In genomic region chr6:43520097-43520496, GRCh38 we compare ENCODE assay signal across 18 cellular contexts. TPM values are rescaled to one million over a fixed set of nuclear protein-coding genes. Genes with fewer than 3 reads are reported as not detected.
A peak's percentile ranks its signal among the peaks of the same experiment; 100 is the strongest.
DNase-seq lines count a peak whose midpoint lies in the region; ATAC-seq, FAIRE-seq and TF ChIP-seq lines count a peak whose summit lies in the region.
"Had no signal": no experiment of that assay in that cellular context is flagged by ENCODE, and none has a peak within 500 bp of the region (broad histone marks: within the 10 kb centered on the region; RNA-seq: fewer than 3 reads in every experiment).

No MANE protein-coding gene starts in this region.

- H3K4me1 Mint-ChIP-seq in activated T-cell treated with anti-CD3 and anti-CD28 coated beads, Interleukin-2, amount 50 U/mL, for 24 hours (ENCODE audit: low read depth): peaks cover 15% of the 10 kb centered on the region
- peaks cover 18% of the 10 kb centered on the region for H3K4me1 Mint-ChIP-seq in activated T-cell treated with anti-CD3 and anti-CD28 coated beads, Interleukin-2, amount 50 U/mL, for 4 hours (ENCODE audit: low read depth)

- H3K4me1 ChIP-seq in GM12878 (ENCODE audit: control insufficient read depth, insufficient read depth, low read length): peaks cover 6% of the 10 kb centered on the region
- H3K4me1 ChIP-seq: BE2C had no signal

- no peaks in the 10 kb centered on the region for H3K27me3 ChIP-seq in GM12878 (replicated peaks in 1 of 2; ENCODE audit: control insufficient read depth in 2 of 2, insufficient read depth in 2 of 2, low read length in 1 of 2)
- H3K27me3 ChIP-seq: BE2C had no signal

- no peak overlapping the region for H3K4me3 Mint-ChIP-seq in activated T-cell treated with anti-CD3 and anti-CD28 coated beads, Interleukin-2, amount 50 U/mL, for 24 hours
- H3K4me3 Mint-ChIP-seq in activated T-cell treated with anti-CD3 and anti-CD28 coated beads, Interleukin-2, amount 50 U/mL, for 4 hours: no peak overlapping the region

- CTCF ChIA-PET in GM12878 (lab: Yijun Ruan, JAX): interaction anchor here (0.6 to 2.0 kb wide), 2 partner anchors 13 to 134 kb away, joined by 3 to 5 read pairs; no protein-coding TSS in a partner anchor

- no peak for TF ChIP-seq EP300 in GM12878 (IDR thresholded peaks at IDR 0.05; ENCODE audit: borderline replicate concordance in 1 of 2, control insufficient read depth in 1 of 2, low read depth in 2 of 2, low read length in 2 of 2)

- BruUV-seq in GM12878 (replicated peaks; lab: Mats Ljungman, UMichigan): no TSS peak

- peaks cover 9% of the 10 kb centered on the region for H3K36me3 Mint-ChIP-seq in activated T-cell treated with anti-CD3 and anti-CD28 coated beads, Interleukin-2, amount 50 U/mL, for 24 hours (ENCODE audit: low read depth)
- peaks cover 32% of the 10 kb centered on the region for H3K36me3 Mint-ChIP-seq in activated T-cell treated with anti-CD3 and anti-CD28 coated beads, Interleukin-2, amount 50 U/mL, for 4 hours (ENCODE audit: insufficient read depth)

- no peak for DNase-seq in activated T-cell treated with anti-CD3 and anti-CD28 coated beads, Interleukin-2, amount 50 U/mL, for 24 hours
- DNase-seq in activated T-cell treated with anti-CD3 and anti-CD28 coated beads, Interleukin-2, amount 50 U/mL, for 4 hours: no peak
- DNase-seq in GM12892 (ENCODE audit: insufficient read length): no peak
- DNase-seq in GM12878 (ENCODE audit: low read depth, low spot score): no peak
- no peak for DNase-seq in NCI-H510A (lab: John Stamatoyannopoulos, UW)
- DNase-seq: BE2C; CD4-positive, CD25-positive, alpha-beta regulatory T cell; COR-L47; DMS 273 treated with DMSO at 0.1 percent for 48 hours; DND-41; KBM-7; MV-4-11; NCI-H1694 treated with DMSO at 0.1 percent for 48 hours; NCI-H774; SHP77 had no signal

- ATAC-seq in activated T-cell treated with anti-CD3 and anti-CD28 coated beads, Interleukin-2, amount 50 U/mL, for 4 hours: no peak
- no peak for ATAC-seq in GM12878
- ATAC-seq in HG02610 (IDR thresholded peaks at IDR 0.05; ENCODE audit: unreplicated experiment): no peak

- intact Hi-C loops in GM12878 (cut with micrococcal nuclease; ENCODE audit: unreplicated experiment): no loop called here

- WGBS in GM12878 (ENCODE audit: insufficient coverage, insufficient replicate concordance, low lambda C conversion rate, missing lambda C conversion rate): 95% methylated on average over 8 of the region's 8 CpGs

- no peak for TF ChIP-seq CTCF in GM12878 (IDR thresholded peaks at IDR 0.05 in 2 of 3, conservative IDR thresholded peaks at IDR 0.05 in 1 of 3; ENCODE audit: control insufficient read depth in 2 of 3, extremely low read depth in 1 of 3, insufficient read depth in 1 of 3, low read depth in 3 of 3, low read length in 3 of 3)

- no peak for TF ChIP-seq RAD21 in GM12878 (IDR thresholded peaks at IDR 0.05; ENCODE audit: insufficient read depth, low read depth, low read length)

- in situ Hi-C loops in GM12878 (cut with MboI): no loop called here

- H3K9me3 ChIP-seq in GM12878 (replicated peaks; ENCODE audit: control insufficient read depth, insufficient read depth, low read length): no peaks in the 10 kb centered on the region
- H3K9me3 ChIP-seq: BE2C, HAP-1 had no signal

- SMC1A ChIA-PET in GM12878 (lab: Charles Lee; ENCODE audit: uncharacterized antibody, unreplicated experiment): interaction anchor here (0.6 to 1.1 kb wide), 2 partner anchors 51 to 422 kb away, joined by 3 read pairs; no protein-coding TSS in a partner anchor

- no peak overlapping the region for H3K9ac ChIP-seq in GM12878 (ENCODE audit: control insufficient read depth, insufficient read depth, low read length)

- H3K27ac ChIP-seq in GM12878 (ENCODE audit: control insufficient read depth, insufficient read depth): no peak overlapping the region
- H3K27ac ChIP-seq: SK-N-MC had no signal

- RAD21 ChIA-PET in GM12878 (lab: Charles Lee; ENCODE audit: unreplicated experiment): no interaction called here

- TF ChIP-seq POLR2A in GM12892 (IDR thresholded peaks at IDR 0.05; ENCODE audit: low read depth, low read length) (peak; percentile 38; the same call in 1 of the 2 replicates), GM12878 (IDR thresholded peaks at IDR 0.05; ENCODE audit: low read depth, low read length) (peak; percentile 62)

- no peaks in the 10 kb centered on the region for H4K20me1 ChIP-seq in GM12878 (ENCODE audit: control insufficient read depth, insufficient read depth)

- no peak overlapping the region for H3K4me3 ChIP-seq in GM12878
- H3K4me3 ChIP-seq: HAP-1, SK-N-MC had no signal

- no peak overlapping the region for H2AFZ ChIP-seq in GM12878 (ENCODE audit: control insufficient read depth, low read depth, low read length)

- no peaks in the 10 kb centered on the region for H3K9me3 Mint-ChIP-seq in activated T-cell treated with anti-CD3 and anti-CD28 coated beads, Interleukin-2, amount 50 U/mL, for 24 hours
- no peaks in the 10 kb centered on the region for H3K9me3 Mint-ChIP-seq in activated T-cell treated with anti-CD3 and anti-CD28 coated beads, Interleukin-2, amount 50 U/mL, for 4 hours
- H3K9me3 Mint-ChIP-seq: CD4-positive, CD25-positive, alpha-beta regulatory T cell had no signal

- H3K27me3 Mint-ChIP-seq in activated T-cell treated with anti-CD3 and anti-CD28 coated beads, Interleukin-2, amount 50 U/mL, for 24 hours: no peaks in the 10 kb centered on the region
- no peaks in the 10 kb centered on the region for H3K27me3 Mint-ChIP-seq in activated T-cell treated with anti-CD3 and anti-CD28 coated beads, Interleukin-2, amount 50 U/mL, for 4 hours (ENCODE audit: low read depth)
- H3K27me3 Mint-ChIP-seq: CD4-positive, CD25-positive, alpha-beta regulatory T cell had no signal

- peak overlapping the region; percentile 82 for H3K27ac Mint-ChIP-seq in activated T-cell treated with anti-CD3 and anti-CD28 coated beads, Interleukin-2, amount 50 U/mL, for 24 hours

- peaks cover 25 to 30% of the 10 kb centered on the region in 2 experiments for H3K36me3 ChIP-seq in GM12878 (ENCODE audit: control insufficient read depth in 2 of 2, insufficient read depth in 2 of 2, low read length in 1 of 2)

- no peak for FAIRE-seq in GM12892 (lab: Jason Lieb, UNC)
- FAIRE-seq in GM12878 (lab: Jason Lieb, UNC): no peak

- H3K4me2 ChIP-seq in GM12878 (ENCODE audit: control insufficient read depth, insufficient read depth): no peak overlapping the region

- H3K79me2 ChIP-seq in GM12878 (ENCODE audit: control insufficient read depth, insufficient read depth, low read length): peaks cover 40% of the 10 kb centered on the region

- POLR2A ChIA-PET in GM12878 (lab: Charles Lee): interaction anchor here (2.8 kb wide), 1 partner anchor 11 kb away, joined by 7 read pairs; no protein-coding TSS in a partner anchor

RNA-seq across cellular contexts. Expression of gene POLR1C, which starts 3.2 kb away (rescaled TPM):
- total RNA-seq in activated T-cell treated with anti-CD3 and anti-CD28 coated beads, Interleukin-2, amount 50 U/mL, for 4 hours: 100 to 1,000 TPM; 192 to 231 (median 200) TPM
- polyA plus RNA-seq in GM12892 (2012; ENCODE audit: missing spikeins): 56.8 TPM
- 64.7 and 70.1 TPM in 2 replicates for total RNA-seq in GM12878 (2013; cell fraction: nucleolus; rRNA removed)
- 40.0 and 42.8 TPM in 2 replicates for total RNA-seq in GM12878 (2014; rRNA removed)
- total RNA-seq in GM12878 (2014; rRNA removed; fragmentation: Illumina TruSeq; extraction: Trizol): 39.0 and 40.7 TPM in 2 replicates
- 48.9 and 51.2 TPM in 2 replicates for total RNA-seq in GM12878 (2021)
- polyA plus RNA-seq in GM12878 (2011; ENCODE audit: low read depth): 46.5 TPM
- 93.5 and 108 TPM in 2 replicates for polyA plus RNA-seq in GM12878 (2011; rRNA removed)
- 73.3 and 83.3 TPM in 2 replicates for polyA plus RNA-seq in GM12878 (2011; cell fraction: cytosol; rRNA removed)
- 116 and 136 TPM in 2 replicates for polyA plus RNA-seq in GM12878 (2011; cell fraction: nucleus; rRNA removed)
- 43.7 and 55.9 TPM in 2 replicates for polyA plus RNA-seq in GM12878 (2012)
- 63.9 and 96.9 TPM in 2 replicates for polyA plus RNA-seq in GM12878 (2014; fragmentation: Illumina TruSeq; extraction: Trizol)
- 100 to 1,000 TPM; 164 to 180 TPM for polyA plus RNA-seq in GM12878 (2014; fragmentation: Nextera tagmentation; extraction: Ambion mirVana)
- 51.2 and 53.9 TPM in 2 replicates for polyA plus RNA-seq in GM12878 (2014; rRNA removed)
- polyA plus RNA-seq in GM12878 (2016; fragmentation: Nextera tagmentation; extraction: Ambion mirVana): 10 to 100 TPM; 68.5 to 72.1 TPM
- polyA minus RNA-seq in GM12878 (2011; rRNA and poly(A)+ RNA removed): 63.9 and 89.8 TPM in 2 replicates
- polyA minus RNA-seq in GM12878 (2011; cell fraction: cytosol; rRNA and poly(A)+ RNA removed): 14.0 and 19.0 TPM in 2 replicates
- 19.8 and 20.5 TPM in 2 replicates for polyA minus RNA-seq in GM12878 (2011; cell fraction: nucleus; rRNA and poly(A)+ RNA removed)

RNA-seq across cellular contexts. Expression of gene YIPF3, which starts 3.4 kb away (rescaled TPM):
- total RNA-seq in activated T-cell treated with anti-CD3 and anti-CD28 coated beads, Interleukin-2, amount 50 U/mL, for 4 hours: 10 to 100 TPM; 33.3 to 40.9 (median 35.4) TPM
- polyA plus RNA-seq in GM12892 (2012; ENCODE audit: missing spikeins): 32.9 TPM
- 44.9 and 46.2 TPM in 2 replicates for total RNA-seq in GM12878 (2013; cell fraction: nucleolus; rRNA removed)
- total RNA-seq in GM12878 (2014; rRNA removed) (45.0 and 46.5 TPM in 2 replicates), GM12878 (2014; rRNA removed; fragmentation: Illumina TruSeq; extraction: Trizol) (20.2 and 20.5 TPM in 2 replicates), GM12878 (2021) (43.0 and 47.6 TPM in 2 replicates)
- polyA plus RNA-seq in GM12878 (2011; ENCODE audit: low read depth): 29.7 TPM
- polyA plus RNA-seq in GM12878 (2011; rRNA removed) (38.2 and 88.8 TPM in 2 replicates), GM12878 (2014; fragmentation: Illumina TruSeq; extraction: Trizol) (33.5 and 42.4 TPM in 2 replicates), GM12878 (2014; fragmentation: Nextera tagmentation; extraction: Ambion mirVana) (10 to 100 TPM; 25.0 to 29.8 TPM), GM12878 (2014; rRNA removed) (36.6 and 44.3 TPM in 2 replicates), GM12878 (2016; fragmentation: Nextera tagmentation; extraction: Ambion mirVana) (10 to 100 TPM; 60.4 TPM)
- polyA plus RNA-seq in GM12878 (2011; cell fraction: cytosol; rRNA removed): 59.6 and 67.2 TPM in 2 replicates
- polyA plus RNA-seq in GM12878 (2011; cell fraction: nucleus; rRNA removed): 129 and 158 TPM in 2 replicates
- polyA plus RNA-seq in GM12878 (2012): 48.1 and 48.5 TPM in 2 replicates
- 80.2 and 138 TPM in 2 replicates for polyA minus RNA-seq in GM12878 (2011; rRNA and poly(A)+ RNA removed)
- polyA minus RNA-seq in GM12878 (2011; cell fraction: cytosol; rRNA and poly(A)+ RNA removed): 14.8 and 20.0 TPM in 2 replicates
- polyA minus RNA-seq in GM12878 (2011; cell fraction: nucleus; rRNA and poly(A)+ RNA removed): 35.5 and 44.6 TPM in 2 replicates

RNA-seq across cellular contexts. Expression of gene LRRC73, which starts 10.0 kb away (rescaled TPM):
- total RNA-seq in activated T-cell treated with anti-CD3 and anti-CD28 coated beads, Interleukin-2, amount 50 U/mL, for 4 hours: under 1 TPM; 0.16 to 0.47 (median 0.20) TPM
- polyA plus RNA-seq in GM12892 (2012; ENCODE audit: missing spikeins): not detected
- total RNA-seq in GM12878 (2013; cell fraction: nucleolus; rRNA removed): 0.23 and 0.51 TPM in 2 replicates
- total RNA-seq in GM12878 (2014; rRNA removed) (not detected in 2 replicates), GM12878 (2014; rRNA removed; fragmentation: Illumina TruSeq; extraction: Trizol) (not detected in 2 replicates), GM12878 (2021) (0.13 and 0.19 TPM in 2 replicates)
- polyA plus RNA-seq in GM12878 (2011; ENCODE audit: low read depth): not detected
- polyA plus RNA-seq in GM12878 (2011; rRNA removed) (not detected in 2 replicates), GM12878 (2014; fragmentation: Illumina TruSeq; extraction: Trizol) (not detected in 2 replicates), GM12878 (2014; fragmentation: Nextera tagmentation; extraction: Ambion mirVana) (not detected), GM12878 (2014; rRNA removed) (0.09 TPM in 1 of 2 replicates, not detected in the other), GM12878 (2016; fragmentation: Nextera tagmentation; extraction: Ambion mirVana) (not detected)
- polyA plus RNA-seq in GM12878 (2011; cell fraction: cytosol; rRNA removed): 0.03 TPM in 2 replicates
- 0.09 and 0.15 TPM in 2 replicates for polyA plus RNA-seq in GM12878 (2011; cell fraction: nucleus; rRNA removed)
- not detected in 2 replicates for polyA plus RNA-seq in GM12878 (2012)
- polyA minus RNA-seq in GM12878 (2011; rRNA and poly(A)+ RNA removed): 0.15 TPM in 1 of 2 replicates, not detected in the other
- polyA minus RNA-seq in GM12878 (2011; cell fraction: cytosol; rRNA and poly(A)+ RNA removed): not detected in 2 replicates
- polyA minus RNA-seq in GM12878 (2011; cell fraction: nucleus; rRNA and poly(A)+ RNA removed): 0.60 and 0.86 TPM in 2 replicates
- polyA plus RNA-seq: CD4-positive, CD25-positive, alpha-beta regulatory T cell had no signal

RNA-seq across cellular contexts. Expression of gene TJAP1, which starts 42.7 kb away (rescaled TPM):
- total RNA-seq in activated T-cell treated with anti-CD3 and anti-CD28 coated beads, Interleukin-2, amount 50 U/mL, for 4 hours: 10 to 100 TPM; 45.5 to 52.8 (median 46.2) TPM
- 9.2 TPM for polyA plus RNA-seq in GM12892 (2012; ENCODE audit: missing spikeins)
- 21.5 and 21.7 TPM in 2 replicates for total RNA-seq in GM12878 (2013; cell fraction: nucleolus; rRNA removed)
- total RNA-seq in GM12878 (2014; rRNA removed) (13.6 and 15.8 TPM in 2 replicates), GM12878 (2014; rRNA removed; fragmentation: Illumina TruSeq; extraction: Trizol) (6.2 and 8.1 TPM in 2 replicates), GM12878 (2021) (22.6 and 26.5 TPM in 2 replicates)
- polyA plus RNA-seq in GM12878 (2011; ENCODE audit: low read depth): 9.2 TPM
- polyA plus RNA-seq in GM12878 (2011; rRNA removed) (10.8 and 18.0 TPM in 2 replicates), GM12878 (2014; fragmentation: Illumina TruSeq; extraction: Trizol) (7.0 and 13.9 TPM in 2 replicates), GM12878 (2014; fragmentation: Nextera tagmentation; extraction: Ambion mirVana) (under 1 TPM; 0.11 to 0.42 TPM), GM12878 (2014; rRNA removed) (18.9 and 23.9 TPM in 2 replicates), GM12878 (2016; fragmentation: Nextera tagmentation; extraction: Ambion mirVana) (10 to 100 TPM; 10.0 to 11.7 TPM)
- polyA plus RNA-seq in GM12878 (2011; cell fraction: cytosol; rRNA removed): 16.8 and 18.8 TPM in 2 replicates
- 70.5 and 83.5 TPM in 2 replicates for polyA plus RNA-seq in GM12878 (2011; cell fraction: nucleus; rRNA removed)
- polyA plus RNA-seq in GM12878 (2012): 14.3 and 17.2 TPM in 2 replicates
- polyA minus RNA-seq in GM12878 (2011; rRNA and poly(A)+ RNA removed): 9.9 and 12.4 TPM in 2 replicates
- 3.2 and 6.5 TPM in 2 replicates for polyA minus RNA-seq in GM12878 (2011; cell fraction: cytosol; rRNA and poly(A)+ RNA removed)
- polyA minus RNA-seq in GM12878 (2011; cell fraction: nucleus; rRNA and poly(A)+ RNA removed): 10.3 and 15.7 TPM in 2 replicates

RNA-seq across cellular contexts. Expression of gene XPO5, which starts 55.7 kb away (rescaled TPM):
- 100 to 1,000 TPM; 116 to 140 (median 120) TPM for total RNA-seq in activated T-cell treated with anti-CD3 and anti-CD28 coated beads, Interleukin-2, amount 50 U/mL, for 4 hours
- 26.0 TPM for polyA plus RNA-seq in GM12892 (2012; ENCODE audit: missing spikeins)
- 100 and 112 TPM in 2 replicates for total RNA-seq in GM12878 (2013; cell fraction: nucleolus; rRNA removed)
- total RNA-seq in GM12878 (2014; rRNA removed) (42.1 and 55.9 TPM in 2 replicates), GM12878 (2014; rRNA removed; fragmentation: Illumina TruSeq; extraction: Trizol) (33.3 and 34.3 TPM in 2 replicates), GM12878 (2021) (56.9 and 76.0 TPM in 2 replicates)
- 25.1 TPM for polyA plus RNA-seq in GM12878 (2011; ENCODE audit: low read depth)
- polyA plus RNA-seq in GM12878 (2011; rRNA removed) (56.8 and 68.5 TPM in 2 replicates), GM12878 (2014; fragmentation: Illumina TruSeq; extraction: Trizol) (40.2 and 48.0 TPM in 2 replicates), GM12878 (2014; fragmentation: Nextera tagmentation; extraction: Ambion mirVana) (10 to 100 TPM; 11.3 to 21.7 TPM), GM12878 (2014; rRNA removed) (41.0 and 41.1 TPM in 2 replicates), GM12878 (2016; fragmentation: Nextera tagmentation; extraction: Ambion mirVana) (10 to 100 TPM; 38.2 to 49.6 TPM)
- 59.5 and 68.4 TPM in 2 replicates for polyA plus RNA-seq in GM12878 (2011; cell fraction: cytosol; rRNA removed)
- polyA plus RNA-seq in GM12878 (2011; cell fraction: nucleus; rRNA removed): 79.3 and 85.6 TPM in 2 replicates
- 22.9 and 24.5 TPM in 2 replicates for polyA plus RNA-seq in GM12878 (2012)
- polyA minus RNA-seq in GM12878 (2011; rRNA and poly(A)+ RNA removed): 68.9 and 82.4 TPM in 2 replicates
- 20.8 and 31.5 TPM in 2 replicates for polyA minus RNA-seq in GM12878 (2011; cell fraction: cytosol; rRNA and poly(A)+ RNA removed)
- 46.1 and 87.2 TPM in 2 replicates for polyA minus RNA-seq in GM12878 (2011; cell fraction: nucleus; rRNA and poly(A)+ RNA removed)
